In genomic region chr11:114705280-114706024, GRCh38 we compare ENCODE assay signal across 15 cellular contexts. TPM values are rescaled to one million over a fixed set of nuclear protein-coding genes. Genes with fewer than 3 reads are reported as not detected.
"Had no signal": no experiment of that assay in that cellular context is flagged by ENCODE, and none has a peak within 500 bp of the region (broad histone marks: within the 10 kb centered on the region; RNA-seq: fewer than 3 reads in every experiment).

No MANE protein-coding gene starts in this region.

- H3K36me3 ChIP-seq: cardiac muscle cell had no signal

- ATAC-seq: activated CD8-positive, alpha-beta T cell treated with anti-CD3 and anti-CD28 coated beads, Interleukin-2, amount 10 ng/mL, durations not matched to agents 7 days and 5 days; activated naive CD8-positive, alpha-beta T cell treated with anti-CD3 and anti-CD28 coated beads, Interleukin-2, amount 50 U/mL, for 24 hours; naive thymus-derived CD8-positive, alpha-beta T cell; T-cell had no signal

- H3K27me3 ChIP-seq: cardiac muscle cell had no signal

- H3K27ac ChIP-seq: cardiac muscle cell had no signal

- DNase-seq: activated CD4-positive, alpha-beta T cell treated with anti-CD3 and anti-CD28 coated beads for 4 hours; activated CD8-positive, alpha-beta T cell treated with anti-CD3 and anti-CD28 coated beads, Interleukin-2, amount 10 ng/mL, durations not matched to agents 7 days and 5 days; activated naive CD4-positive, alpha-beta T cell; activated naive CD8-positive, alpha-beta T cell treated with anti-CD3 and anti-CD28 coated beads, Interleukin-2, amount 50 U/mL, for 24 hours; foreskin melanocyte; hippocampal formation; kidney glomerular epithelial cell; naive thymus-derived CD8-positive, alpha-beta T cell; stimulated activated CD4-positive, alpha-beta T cell treated with anti-CD3 and anti-CD28 coated beads, Interleukin-4, amount 100 ng/mL, for 1 hour; T-cell had no signal

- FAIRE-seq: endothelial cell of umbilical vein had no signal

- H3K4me3 ChIP-seq: cardiac muscle cell had no signal

RNA-seq across cellular contexts. Expression of gene NXPE2, which starts 27.1 kb away (rescaled TPM):
- total RNA-seq: activated CD8-positive, alpha-beta T cell treated with anti-CD3 and anti-CD28 coated beads, Interleukin-2, amount 10 ng/mL, durations not matched to agents 7 days and 5 days; activated T-helper 1 cell treated with anti-CD3 and anti-CD28 coated beads, Interleukin-12 subunit alpha, Interleukin-12 subunit beta, Interleukin-2, Interleukin-4 antibody, amounts not matched to agents 30 ng/mL and 10 ng/mL and 1 ng/mL, durations not matched to agents 14 hours and 24 hours and 36 hours; endothelial cell of umbilical vein; lung microvascular endothelial cell; mononuclear cell; naive thymus-derived CD8-positive, alpha-beta T cell had no signal
- polyA plus RNA-seq: endothelial cell of umbilical vein; naive thymus-derived CD8-positive, alpha-beta T cell had no signal
